In genomic region chr10:128263891-128264688, GRCh38 we compare ENCODE assay signal across 8 cellular contexts.
DNase-seq lines count a peak whose midpoint lies in the region; ATAC-seq and TF ChIP-seq lines count a peak whose summit lies in the region.

No MANE protein-coding gene starts in this region.

- H3K36me3 Mint-ChIP-seq in Calu3 (ENCODE audit: insufficient read depth, unreplicated experiment) (no peaks in the 10 kb centered on the region), neural progenitor cell (no peaks in the 10 kb centered on the region)

- H3K9me3 ChIP-seq in esophagus squamous epithelium (no peaks in the 10 kb centered on the region), neural progenitor cell (ENCODE audit: low read depth) (no peaks in the 10 kb centered on the region), upper lobe of left lung (no peaks in the 10 kb centered on the region)

- H4K20me1 ChIP-seq in neural progenitor cell (ENCODE audit: low read depth) = no peaks in the 10 kb centered on the region

- TF ChIP-seq CTCF in Calu3 (IDR thresholded peaks at IDR 0.05; ENCODE audit: unreplicated experiment) = peak; percentile 41
- peak in 5 of 6 experiments; percentile 13 to 54 (median 41) for TF ChIP-seq CTCF in esophagus squamous epithelium (IDR thresholded peaks at IDR 0.05)
- TF ChIP-seq CTCF in neural progenitor cell (IDR thresholded peaks at IDR 0.05) = peak; percentile 78
- TF ChIP-seq CTCF in upper lobe of left lung (IDR thresholded peaks at IDR 0.05) = peak in 4 of 6 experiments; percentile 28 to 45 (median 35)

- TF ChIP-seq POLR2A in esophagus squamous epithelium (IDR thresholded peaks at IDR 0.05) = no peak
- no peak for TF ChIP-seq POLR2A in upper lobe of left lung (IDR thresholded peaks at IDR 0.05)

- H3K4me1 ChIP-seq in esophagus squamous epithelium (no peaks in the 10 kb centered on the region), neural progenitor cell (no peaks in the 10 kb centered on the region), upper lobe of left lung (peaks cover 0 to 3% (median 0%) of the 10 kb centered on the region in 4 donors)

- H3K4me1 Mint-ChIP-seq in Calu3 (ENCODE audit: low read depth, unreplicated experiment) (no peaks in the 10 kb centered on the region), neural progenitor cell (peaks cover 3% of the 10 kb centered on the region)

- H3K27ac ChIP-seq in esophagus squamous epithelium (no peak overlapping the region), neural progenitor cell (no peak overlapping the region), upper lobe of left lung (no peak overlapping the region)

- H3K4me3 Mint-ChIP-seq in Calu3 (ENCODE audit: low read depth, unreplicated experiment) (no peak overlapping the region), neural progenitor cell (no peak overlapping the region)

- H3K79me2 ChIP-seq in neural progenitor cell (ENCODE audit: low read depth) = no peaks in the 10 kb centered on the region

- H3K36me3 ChIP-seq in esophagus squamous epithelium (no peaks in the 10 kb centered on the region), neural progenitor cell (no peaks in the 10 kb centered on the region), upper lobe of left lung (no peaks in the 10 kb centered on the region)

- intact Hi-C loops in Calu3 (cut with micrococcal nuclease; ENCODE audit: unreplicated experiment) (loop anchor here (10.0 kb wide), 1 partner anchor 271 kb away; no protein-coding TSS in a partner anchor), esophagus squamous epithelium (cut with DNase I) (no loop called here)

- H3K9ac ChIP-seq in neural progenitor cell = no peak overlapping the region

- H3K4me2 ChIP-seq in neural progenitor cell = no peak overlapping the region

- H2AFZ ChIP-seq in neural progenitor cell (replicated peaks) = no peak overlapping the region

- no peak for TF ChIP-seq EP300 in upper lobe of left lung (IDR thresholded peaks at IDR 0.05)

- no peaks in the 10 kb centered on the region for H3F3A ChIP-seq in neural progenitor cell (ENCODE audit: low read depth)

- H3K27ac Mint-ChIP-seq in Calu3 (ENCODE audit: unreplicated experiment) (no peak overlapping the region), neural progenitor cell (no peak overlapping the region)

- CTCF ChIA-PET in Calu3 (lab: Charles Lee) = no interaction called here

- peak; percentile 66 for DNase-seq in Calu3
- DNase-seq in NCI-H2227 (lab: John Stamatoyannopoulos, UW; ENCODE audit: unreplicated experiment) = peak; percentile 50
- DNase-seq in activated CD8-positive, alpha-beta memory T cell treated with anti-CD3 and anti-CD28 coated beads for 24 hours = peak; percentile 71
- no peak for DNase-seq in esophagus squamous epithelium (lab: John Stamatoyannopoulos, UW)
- DNase-seq in neural progenitor cell (ENCODE audit: low spot score) = peak; percentile 82
- DNase-seq in upper lobe of left lung = peak in 1 of 2 donors; percentile 49

- H3K4me3 ChIP-seq in esophagus squamous epithelium (no peak overlapping the region), neural progenitor cell (no peak overlapping the region), upper lobe of left lung (no peak overlapping the region)

- peaks cover 0 to 73% (median 2%) of the 10 kb centered on the region in 4 donors for H3K27me3 ChIP-seq in esophagus squamous epithelium
- H3K27me3 ChIP-seq in neural progenitor cell = peaks cover 4% of the 10 kb centered on the region
- H3K27me3 ChIP-seq in upper lobe of left lung = peaks cover 0 to 3% (median 0%) of the 10 kb centered on the region in 4 donors

- ATAC-seq in GM21390 (IDR thresholded peaks at IDR 0.05; ENCODE audit: unreplicated experiment) = peak; percentile 67
- ATAC-seq in upper lobe of left lung (ENCODE audit: low FRiP score in 2 of 2) = peak in 1 of 2 donors; percentile 64
- ATAC-seq in GM19455 (IDR thresholded peaks at IDR 0.05; ENCODE audit: unreplicated experiment) = no peak

- BruUV-seq in Calu3 (replicated peaks; lab: Mats Ljungman, UMichigan) = no TSS peak

- H3K9me3 Mint-ChIP-seq in Calu3 (ENCODE audit: low read depth, unreplicated experiment) (no peaks in the 10 kb centered on the region), neural progenitor cell (no peaks in the 10 kb centered on the region)

- H3K27me3 Mint-ChIP-seq in Calu3 (ENCODE audit: unreplicated experiment) (peaks cover 39% of the 10 kb centered on the region), neural progenitor cell (ENCODE audit: insufficient read depth, low read depth) (peaks cover 4% of the 10 kb centered on the region)

- WGBS in esophagus squamous epithelium, 2 donors = 26 to 28% methylated on average over 13 of the region's 13 CpGs
- 31 to 32% methylated on average over 13 of the region's 13 CpGs for WGBS in upper lobe of left lung, 2 donors
